Comparison of ENCODE assay signal across 1 cellular context in the genomic region with DNA sequence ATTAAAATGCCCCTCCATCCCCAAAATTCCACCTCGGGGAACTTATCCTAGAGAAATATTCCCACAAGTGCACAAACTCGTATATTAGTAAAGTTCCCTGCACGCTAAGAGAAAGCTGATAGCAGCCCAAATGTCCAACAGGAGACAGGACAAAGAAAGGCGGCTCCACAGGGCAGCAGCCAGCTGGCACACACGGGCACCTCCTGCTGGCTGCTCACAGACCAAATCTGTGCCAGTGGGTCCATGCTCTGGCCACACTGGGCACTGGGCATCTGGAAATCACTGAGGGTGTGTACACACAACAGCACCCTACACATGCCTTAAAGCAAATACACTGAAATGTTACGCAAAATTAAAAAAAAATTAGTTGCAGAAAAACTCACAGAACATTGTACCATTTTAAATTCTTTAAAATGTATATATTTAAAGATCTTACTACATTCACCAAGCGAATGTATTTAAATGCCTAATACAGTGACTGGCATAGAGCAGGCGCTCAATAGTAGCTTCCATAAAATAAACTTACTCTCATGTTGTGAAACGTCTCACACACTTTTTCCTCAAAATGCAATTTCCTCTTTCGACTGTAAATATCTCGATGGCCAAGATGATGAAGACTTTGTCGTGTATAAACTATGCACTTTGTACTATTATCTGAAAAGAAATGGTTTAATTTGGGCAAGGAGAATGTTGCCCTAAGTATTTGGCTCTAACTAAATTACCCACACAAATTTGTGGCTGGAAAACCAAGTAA.
A peak's percentile ranks its signal among the peaks of the same experiment; 100 is the strongest.
TF ChIP-seq lines count a peak whose summit lies in the region.

No MANE protein-coding gene starts in this region.

TF ChIP-seq in HepG2, 621 proteins besides CTCF, POLR2A, EP300 and RAD21:
- TF ChIP-seq, protein P1, sequence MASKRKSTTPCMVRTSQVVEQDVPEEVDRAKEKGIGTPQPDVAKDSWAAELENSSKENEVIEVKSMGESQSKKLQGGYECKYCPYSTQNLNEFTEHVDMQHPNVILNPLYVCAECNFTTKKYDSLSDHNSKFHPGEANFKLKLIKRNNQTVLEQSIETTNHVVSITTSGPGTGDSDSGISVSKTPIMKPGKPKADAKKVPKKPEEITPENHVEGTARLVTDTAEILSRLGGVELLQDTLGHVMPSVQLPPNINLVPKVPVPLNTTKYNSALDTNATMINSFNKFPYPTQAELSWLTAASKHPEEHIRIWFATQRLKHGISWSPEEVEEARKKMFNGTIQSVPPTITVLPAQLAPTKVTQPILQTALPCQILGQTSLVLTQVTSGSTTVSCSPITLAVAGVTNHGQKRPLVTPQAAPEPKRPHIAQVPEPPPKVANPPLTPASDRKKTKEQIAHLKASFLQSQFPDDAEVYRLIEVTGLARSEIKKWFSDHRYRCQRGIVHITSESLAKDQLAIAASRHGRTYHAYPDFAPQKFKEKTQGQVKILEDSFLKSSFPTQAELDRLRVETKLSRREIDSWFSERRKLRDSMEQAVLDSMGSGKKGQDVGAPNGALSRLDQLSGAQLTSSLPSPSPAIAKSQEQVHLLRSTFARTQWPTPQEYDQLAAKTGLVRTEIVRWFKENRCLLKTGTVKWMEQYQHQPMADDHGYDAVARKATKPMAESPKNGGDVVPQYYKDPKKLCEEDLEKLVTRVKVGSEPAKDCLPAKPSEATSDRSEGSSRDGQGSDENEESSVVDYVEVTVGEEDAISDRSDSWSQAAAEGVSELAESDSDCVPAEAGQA (IDR thresholded peaks at IDR 0.05; ENCODE audit: low read depth) = no peak
- TF ChIP-seq, protein P1 (CRISPR knock-in tag; IDR thresholded peaks at IDR 0.05; ENCODE audit: borderline replicate concordance) = no peak
- 0 out of 2 replicates have a peak, but pooled peaks have one; percentile 52 for TF ChIP-seq HNRNPL (IDR thresholded peaks at IDR 0.05; ENCODE audit: low read depth, low read length)
